ENCODE assay signal across 16 cellular contexts in genomic region chrX:79117078-79117477, GRCh38. TPM values are rescaled to one million over a fixed set of nuclear protein-coding genes. Genes with fewer than 3 reads are reported as not detected.
DNase-seq lines count a peak whose midpoint lies in the region; ATAC-seq and TF ChIP-seq lines count a peak whose summit lies in the region.
"Had no signal": no experiment of that assay in that cellular context is flagged by ENCODE, and none has a peak within 500 bp of the region (broad histone marks: within the 10 kb centered on the region; RNA-seq: fewer than 3 reads in every experiment).

No MANE protein-coding gene starts in this region.

- peak overlapping the region; percentile 75; the same call in 1 of the 2 replicates for H2AFZ ChIP-seq in OCI-LY1 (ENCODE audit: low read length)

- 0 out of 2 replicates have a peak overlapping the region, but pooled peaks have one; percentile 19 for H3K4me2 ChIP-seq in OCI-LY1 (ENCODE audit: low read length)
- H3K4me2 ChIP-seq: KMS-11 had no signal

- H3K9ac ChIP-seq in OCI-LY1 (ENCODE audit: low read length) = no peak overlapping the region
- H3K9ac ChIP-seq: KMS-11 had no signal

- no peak for TF ChIP-seq POLR2A in Peyer's patch (IDR thresholded peaks at IDR 0.05)

- TF ChIP-seq CTCF in GM12865 (IDR thresholded peaks at IDR 0.05; ENCODE audit: insufficient read depth, low read depth, low read length, missing control alignments) = no peak
- no peak for TF ChIP-seq CTCF in OCI-LY1 (IDR thresholded peaks at IDR 0.05; ENCODE audit: low read length)
- no peak for TF ChIP-seq CTCF in Peyer's patch (IDR thresholded peaks at IDR 0.05)

- no peak overlapping the region for H3K27ac ChIP-seq in OCI-LY1 (ENCODE audit: low read depth, low read length, poor library complexity, severe bottlenecking)
- H3K27ac ChIP-seq in Peyer's patch = no peak overlapping the region
- H3K27ac ChIP-seq: heart right ventricle, KMS-11 had no signal

- no peaks in the 10 kb centered on the region for H3K79me2 ChIP-seq in OCI-LY1 (ENCODE audit: insufficient read depth, low read length)

- no peaks in the 10 kb centered on the region for H3K36me3 ChIP-seq in OCI-LY1 (ENCODE audit: insufficient read depth, low read length)
- H3K36me3 ChIP-seq in Peyer's patch = no peaks in the 10 kb centered on the region
- H3K36me3 ChIP-seq: heart right ventricle had no signal

- H3K4me3 ChIP-seq in GM12865 (ENCODE audit: low read depth, low read length) (no peak overlapping the region), OCI-LY1 (ENCODE audit: low read depth, low read length, poor library complexity, severe bottlenecking) (no peak overlapping the region), Peyer's patch (no peak overlapping the region)
- H3K4me3 ChIP-seq: heart right ventricle had no signal

- no peaks in the 10 kb centered on the region for H3F3A ChIP-seq in OCI-LY1 (ENCODE audit: insufficient read depth, low read length)

- H3K4me1 ChIP-seq in OCI-LY1 (ENCODE audit: insufficient read depth, low read length, severe bottlenecking) (peaks cover 9% of the 10 kb centered on the region), Peyer's patch (no peaks in the 10 kb centered on the region)

- no peaks in the 10 kb centered on the region for H3K27me3 ChIP-seq in OCI-LY1 (ENCODE audit: insufficient read depth, low read length)
- no peaks in the 10 kb centered on the region for H3K27me3 ChIP-seq in Peyer's patch

- H4K20me1 ChIP-seq in OCI-LY1 (ENCODE audit: insufficient read depth, low read length) = no peaks in the 10 kb centered on the region

- no peaks in the 10 kb centered on the region for H3K9me2 ChIP-seq in OCI-LY1 (ENCODE audit: low read depth, low read length)

- DNase-seq in GM12865 (ENCODE audit: low read depth) = peak; percentile 41
- DNase-seq in myocyte (ENCODE audit: low read depth) = peak; percentile 0
- no peak for DNase-seq in Peyer's patch
- no peak for DNase-seq in D341Med (ENCODE audit: low spot score)
- DNase-seq in AG08395 (ENCODE audit: low spot score) = no peak
- no peak for DNase-seq in stimulated activated CD8-positive, alpha-beta memory T cell treated with anti-CD3 and anti-CD28 coated beads, Interleukin-4, amount 100 ng/mL, for 48 hours
- DNase-seq: AML-193, heart right ventricle, NCI-H2029, NCI-H82, SHP77 treated with DMSO at 0.1 percent for 48 hours had no signal

- H3K9me3 ChIP-seq in OCI-LY1 (ENCODE audit: low read length) (no peaks in the 10 kb centered on the region), Peyer's patch (no peaks in the 10 kb centered on the region)

- ATAC-seq in GM19324 (IDR thresholded peaks at IDR 0.05; ENCODE audit: low FRiP score, unreplicated experiment) = peak; percentile 72
- ATAC-seq: heart right ventricle had no signal

RNA-seq across cellular contexts. Expression of gene GPR174, which starts 27.4 kb away (rescaled TPM):
- total RNA-seq in myocyte (not detected in 2 replicates), Peyer's patch (10 to 100 TPM in 1 of 4 donors, 1 to 10 TPM in 3; 4.9 to 23.1 (median 6.6) TPM)
- polyA plus RNA-seq in myocyte (2012) = not detected
- total RNA-seq: chondrocyte, pulmonary artery endothelial cell had no signal

Comparison
In these comparisons a context has a peak if more than half of its experiments do, and no peak if none do; other contexts are left out.
1. DNase-seq: peak in GM12865 (single experiment) and myocyte (single experiment); none in Peyer's patch (0 of 3), D341Med (single experiment), AG08395 (single experiment) and stimulated activated CD8-positive, alpha-beta memory T cell treated with anti-CD3 and anti-CD28 coated beads, Interleukin-4, amount 100 ng/mL, for 48 hours (single experiment).